1 cellular context compared by ENCODE assay signal in genomic region chr6:162249907-162250642, GRCh38.
TF ChIP-seq lines count a peak whose summit lies in the region.

No MANE protein-coding gene starts in this region.

TF ChIP-seq in HepG2, 621 proteins besides CTCF, POLR2A, EP300 and RAD21 (continued from another document):
- TF ChIP-seq ZNF609 (CRISPR knock-in tag; IDR thresholded peaks at IDR 0.05; ENCODE audit: borderline replicate concordance): peak; percentile 80
- TF ChIP-seq SOX5 (CRISPR knock-in tag; IDR thresholded peaks at IDR 0.05; ENCODE audit: borderline replicate concordance): peak; percentile 65; the same call in 1 of the 2 replicates
- TF ChIP-seq NFIC (IDR thresholded peaks at IDR 0.05; ENCODE audit: low read length): no peak
- TF ChIP-seq SRSF9 (IDR thresholded peaks at IDR 0.05; ENCODE audit: borderline replicate concordance, insufficient read depth, low read depth, low read length, poor library complexity, severe bottlenecking): no peak
- TF ChIP-seq POGZ (CRISPR knock-in tag; IDR thresholded peaks at IDR 0.05): no peak
- TF ChIP-seq ZMYM2 (CRISPR knock-in tag; IDR thresholded peaks at IDR 0.05): no peak
- no peak for TF ChIP-seq PATZ1 (CRISPR knock-in tag; IDR thresholded peaks at IDR 0.05)
- TF ChIP-seq ZNF333 (CRISPR knock-in tag; IDR thresholded peaks at IDR 0.05; ENCODE audit: borderline replicate concordance): no peak
- TF ChIP-seq ZNF549 (CRISPR knock-in tag; IDR thresholded peaks at IDR 0.05): no peak
- TF ChIP-seq SAP130 (CRISPR knock-in tag; IDR thresholded peaks at IDR 0.05; ENCODE audit: low read depth): peak; percentile 33
- 0 out of 2 replicates have a peak, but pooled peaks have one; percentile 13 for TF ChIP-seq FOXJ3 (CRISPR knock-in tag; IDR thresholded peaks at IDR 0.05; ENCODE audit: borderline replicate concordance)
- TF ChIP-seq HHEX (CRISPR knock-in tag; IDR thresholded peaks at IDR 0.05): peak; percentile 14; the same call in 1 of the 2 replicates
- TF ChIP-seq NR2F6 (IDR thresholded peaks at IDR 0.05): peak; percentile 52; the same call in 1 of the 2 replicates
- TF ChIP-seq NR2F6 (CRISPR knock-in tag; IDR thresholded peaks at IDR 0.05): peak; percentile 19; the same call in 1 of the 2 replicates
- peak; percentile 20; the same call in 1 of the 2 replicates for TF ChIP-seq SIX1 (CRISPR knock-in tag; IDR thresholded peaks at IDR 0.05; ENCODE audit: borderline replicate concordance)
- TF ChIP-seq SP5 (CRISPR knock-in tag; IDR thresholded peaks at IDR 0.05; ENCODE audit: borderline replicate concordance, low read depth): peak; percentile 65; the same call in 1 of the 2 replicates
- peak; percentile 39; the same call in 1 of the 2 replicates for TF ChIP-seq RERE (CRISPR knock-in tag; IDR thresholded peaks at IDR 0.05; ENCODE audit: low read depth)
- peak; percentile 62; the same call in 1 of the 2 replicates for TF ChIP-seq BCL6 (CRISPR knock-in tag; IDR thresholded peaks at IDR 0.05)
- no peak for TF ChIP-seq FIP1L1 (IDR thresholded peaks at IDR 0.05; ENCODE audit: borderline replicate concordance, insufficient read depth, low read depth, low read length)
- no peak for TF ChIP-seq REST (IDR thresholded peaks at IDR 0.05; ENCODE audit: borderline replicate concordance in 1 of 2, low read depth in 1 of 2, low read length in 2 of 2)
- no peak for TF ChIP-seq ZC3H4 (CRISPR knock-in tag; IDR thresholded peaks at IDR 0.05; ENCODE audit: borderline replicate concordance)
- no peak for TF ChIP-seq ZNF891 (CRISPR knock-in tag; IDR thresholded peaks at IDR 0.05)
- TF ChIP-seq SOX6 (IDR thresholded peaks at IDR 0.05): no peak
- peak; percentile 53; the same call in 1 of the 2 replicates for TF ChIP-seq SOX6 (CRISPR knock-in tag; IDR thresholded peaks at IDR 0.05)
- 0 out of 2 replicates have a peak, but pooled peaks have one; percentile 48 for TF ChIP-seq ZNF543 (CRISPR knock-in tag; IDR thresholded peaks at IDR 0.05)
